ENCODE assay signal across 13 cellular contexts in the genomic region with DNA sequence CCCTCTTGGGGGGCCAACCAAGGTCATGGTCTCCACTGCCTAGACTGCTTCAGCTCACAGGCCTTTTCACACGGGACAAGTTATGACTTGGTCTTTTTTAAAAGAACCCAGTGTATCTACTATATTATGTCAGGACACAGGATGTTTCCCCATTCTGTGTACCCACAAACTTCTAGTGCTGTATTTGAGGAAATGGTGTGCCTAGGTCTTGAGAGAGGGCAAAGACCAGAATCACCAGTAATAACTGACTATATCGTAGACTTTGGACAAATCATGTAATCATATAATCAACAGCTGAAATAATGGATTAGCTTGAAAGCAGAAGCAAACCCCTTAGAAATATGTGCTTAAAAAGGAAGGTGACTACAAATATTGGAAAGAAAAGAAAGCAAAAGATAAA.
"Had no signal": no experiment of that assay in that cellular context is flagged by ENCODE, and none has a peak within 500 bp of the region (broad histone marks: within the 10 kb centered on the region; RNA-seq: fewer than 3 reads in every experiment).

No MANE protein-coding gene starts in this region.

- ATAC-seq: activated T-cell treated with anti-CD3 and anti-CD28 coated beads, Interleukin-2, amount 50 U/mL, for 72 hours; gastrocnemius medialis; natural killer cell; stimulated activated naive B cell treated with anti-CD40 and anti-IgM and Interleukin-4, amounts not matched to agents 10 μg/mL and 1 μg/mL and 100 μg/mL, for 72 hours had no signal

- H3K27ac ChIP-seq: brain microvascular endothelial cell, colonic mucosa, gastrocnemius medialis, VCaP had no signal

- FAIRE-seq: endometrium had no signal

- H3K4me1 ChIP-seq: gastrocnemius medialis had no signal

- DNase-seq: activated CD4-positive, alpha-beta T cell treated with anti-CD3 and anti-CD28 coated beads, Interleukin-2, amount 50 U/mL, for 4 hours; activated effector memory CD4-positive, alpha-beta T cell treated with anti-CD3 and anti-CD28 coated beads, Interleukin-2, amount 50 U/mL, for 16 hours; activated naive CD4-positive, alpha-beta T cell treated with anti-CD3 and anti-CD28 coated beads, Interleukin-2, amount 50 U/mL, for 16 hours; activated T-cell treated with anti-CD3 and anti-CD28 coated beads, Interleukin-2, amount 50 U/mL, for 72 hours; aorta; brain microvascular endothelial cell; colonic mucosa; gastrocnemius medialis; natural killer cell; retina; stimulated activated naive B cell treated with anti-CD40 and anti-IgM and Interleukin-4, amounts not matched to agents 10 μg/mL and 1 μg/mL and 100 μg/mL, for 72 hours had no signal

- H3K36me3 ChIP-seq: brain microvascular endothelial cell, colonic mucosa, gastrocnemius medialis had no signal

- H3K27me3 ChIP-seq: brain microvascular endothelial cell, colonic mucosa, gastrocnemius medialis had no signal

- H3K4me3 ChIP-seq: colonic mucosa, gastrocnemius medialis had no signal

- H3K9me3 ChIP-seq: colonic mucosa, gastrocnemius medialis had no signal
